ENCODE assay signal across 19 cellular contexts in the genomic region with DNA sequence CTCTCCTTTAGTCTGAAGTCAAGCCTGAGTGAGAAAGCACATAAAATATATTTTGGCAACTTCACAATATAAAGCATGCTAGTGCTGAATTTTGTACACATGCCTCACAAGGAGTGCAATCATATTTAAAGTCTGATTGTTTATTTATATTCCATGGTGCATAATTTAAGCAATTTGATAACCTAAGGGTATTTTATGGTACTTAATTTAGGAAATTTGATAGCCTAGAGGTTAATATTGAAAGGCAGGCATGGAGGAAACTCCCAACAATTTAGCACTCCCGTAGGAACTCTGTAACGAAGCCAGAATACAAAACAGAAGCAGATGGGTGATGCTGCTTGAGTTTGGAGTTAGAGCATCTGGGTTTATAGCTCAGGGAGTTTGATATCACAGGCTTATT.
DNase-seq lines count a peak whose midpoint lies in the region; ATAC-seq, FAIRE-seq and TF ChIP-seq lines count a peak whose summit lies in the region.
"Had no signal": no experiment of that assay in that cellular context is flagged by ENCODE, and none has a peak within 500 bp of the region (broad histone marks: within the 10 kb centered on the region; RNA-seq: fewer than 3 reads in every experiment).

No MANE protein-coding gene starts in this region.

- CTCF ChIA-PET in HepG2 (lab: Yijun Ruan, JAX; ENCODE audit: low intra/inter-chr PET ratio, low total read pairs) = no interaction called here

- TF ChIP-seq CTCF in type B pancreatic cell (conservative IDR thresholded peaks at IDR 0.05) (no peak), HepG2 (CRISPR knock-in tag; IDR thresholded peaks at IDR 0.05) (no peak)

- H3K4me3 ChIP-seq in HepG2 (replicated peaks in 1 of 3; ENCODE audit: insufficient read depth in 1 of 3, low read depth in 2 of 3, low read length in 3 of 3) = no peak overlapping the region

- H3K9me3 ChIP-seq in HepG2 (ENCODE audit: low read length) = peaks cover 74% of the 10 kb centered on the region
- H3K9me3 ChIP-seq: BE2C, SK-N-SH had no signal

- no peaks in the 10 kb centered on the region for H4K20me1 ChIP-seq in HepG2 (ENCODE audit: insufficient read depth, low read length)

- no peak for ATAC-seq in HepG2
- ATAC-seq: T-cell had no signal

- no peaks in the 10 kb centered on the region for H3K4me1 ChIP-seq in HepG2 (ENCODE audit: insufficient read depth, low read length)
- H3K4me1 ChIP-seq: BE2C had no signal

- no peaks in the 10 kb centered on the region for H3K9me3 Mint-ChIP-seq in type B pancreatic cell

- intact Hi-C loops in HepG2 (cut with micrococcal nuclease; ENCODE audit: unreplicated experiment) = no loop called here

- H3K27ac Mint-ChIP-seq in type B pancreatic cell = no peak overlapping the region
- H3K27ac Mint-ChIP-seq: CD4-positive, alpha-beta T cell; T-cell had no signal

- no peak overlapping the region for H3K27ac ChIP-seq in HepG2 (ENCODE audit: extremely low read length, insufficient read depth, low read length)
- H3K27ac ChIP-seq: 22Rv1, KMS-11 had no signal

- H3K36me3 ChIP-seq in HepG2 (replicated peaks in 1 of 2; ENCODE audit: control insufficient read depth in 1 of 2, insufficient read depth in 2 of 2, low read length in 2 of 2) = no peaks in the 10 kb centered on the region
- H3K36me3 ChIP-seq: BE2C had no signal

- no peak overlapping the region for H2AFZ ChIP-seq in HepG2 (ENCODE audit: low read length)

- no TSS peak for BruUV-seq in HepG2 (replicated peaks; lab: Mats Ljungman, UMichigan)

- no peaks in the 10 kb centered on the region for H3K4me1 Mint-ChIP-seq in type B pancreatic cell (ENCODE audit: unreplicated experiment)
- H3K4me1 Mint-ChIP-seq: T-cell had no signal

- H3K27me3 Mint-ChIP-seq in type B pancreatic cell = no peaks in the 10 kb centered on the region
- H3K27me3 Mint-ChIP-seq: CD4-positive, alpha-beta T cell; T-cell had no signal

- no peak for TF ChIP-seq POLR2A in HepG2 (IDR thresholded peaks at IDR 0.05; ENCODE audit: insufficient read depth in 1 of 2, low read depth in 2 of 2, low read length in 2 of 2)

- H3K4me2 ChIP-seq in HepG2 (ENCODE audit: low read depth, low read length) = no peak overlapping the region
- H3K4me2 ChIP-seq: KMS-11, SK-N-SH had no signal

- POLR2A ChIA-PET in HepG2 (lab: Yijun Ruan, JAX) = no interaction called here

- peak; percentile 15 for FAIRE-seq in endometrium (lab: Jason Lieb, UNC)
- FAIRE-seq in HepG2 (lab: Jason Lieb, UNC) = no peak
- FAIRE-seq: D721Med, RCC 7860 had no signal

- H3K9ac ChIP-seq in HepG2 (ENCODE audit: insufficient read depth, low read depth, low read length) = no peak overlapping the region
- H3K9ac ChIP-seq: KMS-11, SK-N-SH had no signal

- WGBS in HepG2 (ENCODE audit: low lambda C conversion rate) = 0% methylated on average over 2 of the region's 2 CpGs

- DNase-seq in Ammon's horn (ENCODE audit: low spot score) (peak; percentile 34), NCI-H128 (lab: John Stamatoyannopoulos, UW; ENCODE audit: unreplicated experiment) (peak; percentile 38), NCI-H2171 treated with DMSO at 0.1 percent for 48 hours (lab: John Stamatoyannopoulos, UW) (peak; percentile 96), type B pancreatic cell (ENCODE audit: extremely low spot score, unreplicated experiment) (no peak), HepG2 (ENCODE audit: low spot score) (no peak), D341Med (ENCODE audit: low spot score) (no peak), NCI-H2107 (lab: John Stamatoyannopoulos, UW) (no peak)
- DNase-seq: BE2C; CD4-positive, alpha-beta T cell; NCI-H1048; NCI-H2029; SHP77; SK-N-SH; T-cell had no signal

- no peak overlapping the region for H3K4me3 Mint-ChIP-seq in type B pancreatic cell
- H3K4me3 Mint-ChIP-seq: CD4-positive, alpha-beta T cell; T-cell had no signal

- H3K36me3 Mint-ChIP-seq in type B pancreatic cell = no peaks in the 10 kb centered on the region
- H3K36me3 Mint-ChIP-seq: T-cell had no signal

- TF ChIP-seq EP300 in HepG2 (IDR thresholded peaks at IDR 0.05; ENCODE audit: low read depth in 2 of 2, low read length in 2 of 2) = no peak
- TF ChIP-seq EP300 in HepG2 (CRISPR knock-in tag; IDR thresholded peaks at IDR 0.05; ENCODE audit: borderline replicate concordance) = no peak

- H3K79me2 ChIP-seq in HepG2 (ENCODE audit: insufficient read depth, low read length) = no peaks in the 10 kb centered on the region

- H3K27me3 ChIP-seq in HepG2 (ENCODE audit: control insufficient read depth in 1 of 2, insufficient read depth in 2 of 2, low read length in 2 of 2) = no peaks in the 10 kb centered on the region
- H3K27me3 ChIP-seq: BE2C had no signal

- TF ChIP-seq RAD21 in HepG2 (CRISPR knock-in tag; IDR thresholded peaks at IDR 0.05) = no peak

- in situ Hi-C loops in HepG2 (cut with HindIII; ENCODE audit: extremely low pct_ligation_motif_present, low pct_unique_long_range_greater_than_20kb) = no loop called here

TF ChIP-seq in HepG2, 621 proteins besides CTCF, POLR2A, EP300 and RAD21:
- TF ChIP-seq ZMYM3 (CRISPR knock-in tag; IDR thresholded peaks at IDR 0.05) = no peak
TF ChIP-seq in HepG2: peak in this region for 0.

Comparison
In these comparisons a context has a peak if more than half of its experiments do, and no peak if none do; other contexts are left out.
1. DNase-seq: peak in Ammon's horn (single experiment), NCI-H128 (single experiment) and NCI-H2171 treated with DMSO at 0.1 percent for 48 hours (single experiment); none in type B pancreatic cell (single experiment), HepG2 (single experiment), D341Med (single experiment) and NCI-H2107 (single experiment).